9 cellular contexts compared by ENCODE assay signal in the genomic region with DNA sequence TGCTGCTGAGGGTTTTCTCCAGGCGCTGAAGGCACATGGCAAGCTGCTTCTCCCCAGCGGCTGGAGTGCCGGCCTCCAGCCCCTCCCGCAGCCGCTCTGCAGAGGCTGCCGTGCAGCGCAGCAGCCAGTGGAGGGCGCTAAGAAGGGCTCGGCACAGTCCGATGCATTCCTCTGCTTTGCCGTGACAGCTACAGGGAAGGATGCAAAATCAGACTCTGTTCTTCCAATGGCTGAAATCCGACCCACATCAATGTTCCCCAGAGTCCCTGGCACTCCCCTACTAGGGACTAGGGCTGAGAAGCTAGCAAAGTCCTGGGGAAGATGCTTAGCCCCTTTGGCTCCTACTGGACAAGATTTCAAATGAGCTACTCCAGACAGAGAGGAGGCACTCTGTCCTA. TPM values are rescaled to one million over a fixed set of nuclear protein-coding genes. Genes with fewer than 3 reads are reported as not detected.
DNase-seq lines count a peak whose midpoint lies in the region; ATAC-seq and TF ChIP-seq lines count a peak whose summit lies in the region.
"Had no signal": no experiment of that assay in that cellular context is flagged by ENCODE, and none has a peak within 500 bp of the region (broad histone marks: within the 10 kb centered on the region; RNA-seq: fewer than 3 reads in every experiment).

No MANE protein-coding gene starts in this region.

- no peaks in the 10 kb centered on the region for H3K27me3 ChIP-seq in spleen (replicated peaks in 1 of 7)

- H3K4me3 ChIP-seq in spleen: no peak overlapping the region

- no peak for ATAC-seq in stimulated activated naive CD8-positive, alpha-beta T cell treated with anti-CD3 and anti-CD28 coated beads, Interleukin-15, Interleukin-2, amounts not matched to agents 100 U/mL and 50 U/mL, for 24 hours

- 67 to 77% (median 71%) methylated on average over 4 to 12 of the region's 12 CpGs for WGBS in spleen, 5 donors

- peaks cover 0 to 75% (median 60%) of the 10 kb centered on the region in 6 donors for H3K36me3 ChIP-seq in spleen

- peak in 6 of 11 experiments; percentile 5 to 40 (median 24) for TF ChIP-seq CTCF in spleen (IDR thresholded peaks at IDR 0.05 in 8 of 11, conservative IDR thresholded peaks at IDR 0.05 in 3 of 11)

- H3K9me3 ChIP-seq in spleen: no peaks in the 10 kb centered on the region

- intact Hi-C loops in spleen (cut with DNase I; ENCODE audit: low total_unique reads): loop anchor here (10.0 kb wide), 1 partner anchor 130 kb away; no protein-coding TSS in a partner anchor

- H3K4me1 ChIP-seq in spleen: peaks cover 0 to 12% (median 4%) of the 10 kb centered on the region in 6 donors

- H3K27ac ChIP-seq in spleen: no peak overlapping the region

- TF ChIP-seq POLR2A in erythroblast (IDR thresholded peaks at IDR 0.05; ENCODE audit: low read length) (no peak), spleen (IDR thresholded peaks at IDR 0.05) (no peak)

- DNase-seq in SHP77 (lab: John Stamatoyannopoulos, UW) (peak; percentile 11 to 23), SHP77 treated with DMSO at 0.1 percent for 48 hours (lab: John Stamatoyannopoulos, UW) (no peak), NCI-H774 (lab: John Stamatoyannopoulos, UW) (peak; percentile 23), erythroblast (lab: John Stamatoyannopoulos, UW) (peak; percentile 56 to 60), spleen (no peak)
- DNase-seq in effector CD4-positive, alpha-beta T cell: no peak
- no peak for DNase-seq in stimulated activated naive CD8-positive, alpha-beta T cell treated with anti-CD3 and anti-CD28 coated beads, Interleukin-15, Interleukin-2, amounts not matched to agents 100 U/mL and 50 U/mL, for 24 hours
- DNase-seq in activated effector memory CD4-positive, alpha-beta T cell treated with anti-CD3 and anti-CD28 coated beads, Interleukin-2, amount 50 U/mL, for 16 hours: no peak
- DNase-seq: CD4-positive, CD25-positive, alpha-beta regulatory T cell had no signal

RNA-seq across cellular contexts. Expression of gene MED24, which starts 19.0 kb away (rescaled TPM):
- total RNA-seq in spleen: 100 to 1,000 TPM in 1 of 7 donors, 10 to 100 TPM in 6; 71.7 to 102 (median 79.1) TPM
- 10 to 100 TPM; 29.2 to 54.4 (median 42.7) TPM for polyA plus RNA-seq in spleen

RNA-seq across cellular contexts. Expression of gene CSF3, which starts 19.9 kb away (rescaled TPM):
- 1 to 10 TPM in 2 of 7 donors, under 1 TPM in 1, not detected in 4; 0.54 to 1.8 (median 1.6) TPM for total RNA-seq in spleen
- polyA plus RNA-seq in spleen: 1 to 10 TPM in 2 of 3 donors, under 1 TPM in 1; 0.24 to 1.4 (median 1.2) TPM
- total RNA-seq: CD4-positive, CD25-positive, alpha-beta regulatory T cell had no signal
- polyA plus RNA-seq: CD4-positive, CD25-positive, alpha-beta regulatory T cell had no signal

RNA-seq across cellular contexts. Expression of gene THRA, which starts 27.6 kb away (rescaled TPM):
- 10 to 100 TPM; 14.6 to 36.1 (median 19.7) TPM for total RNA-seq in spleen
- 10 to 100 TPM in 1 of 3 donors, 1 to 10 TPM in 2; 3.9 to 12.9 (median 4.7) TPM for polyA plus RNA-seq in spleen

RNA-seq across cellular contexts. Expression of gene PSMD3, which starts 54.6 kb away (rescaled TPM):
- 10 to 100 TPM; 57.4 to 70.6 (median 65.5) TPM for total RNA-seq in spleen
- polyA plus RNA-seq in spleen: 10 to 100 TPM; 35.6 to 50.8 (median 43.5) TPM

Comparison
In these comparisons a context has a peak if more than half of its experiments do, and no peak if none do; other contexts are left out.
1. DNase-seq: peak in SHP77 (2 of 2), NCI-H774 (single experiment) and erythroblast (2 of 2); none in SHP77 treated with DMSO at 0.1 percent for 48 hours (single experiment), spleen (single experiment), effector CD4-positive, alpha-beta T cell (single experiment), stimulated activated naive CD8-positive, alpha-beta T cell treated with anti-CD3 and anti-CD28 coated beads, Interleukin-15, Interleukin-2, amounts not matched to agents 100 U/mL and 50 U/mL, for 24 hours (single experiment) and activated effector memory CD4-positive, alpha-beta T cell treated with anti-CD3 and anti-CD28 coated beads, Interleukin-2, amount 50 U/mL, for 16 hours (single experiment).